1 cellular context compared by ENCODE assay signal in the genomic region with DNA sequence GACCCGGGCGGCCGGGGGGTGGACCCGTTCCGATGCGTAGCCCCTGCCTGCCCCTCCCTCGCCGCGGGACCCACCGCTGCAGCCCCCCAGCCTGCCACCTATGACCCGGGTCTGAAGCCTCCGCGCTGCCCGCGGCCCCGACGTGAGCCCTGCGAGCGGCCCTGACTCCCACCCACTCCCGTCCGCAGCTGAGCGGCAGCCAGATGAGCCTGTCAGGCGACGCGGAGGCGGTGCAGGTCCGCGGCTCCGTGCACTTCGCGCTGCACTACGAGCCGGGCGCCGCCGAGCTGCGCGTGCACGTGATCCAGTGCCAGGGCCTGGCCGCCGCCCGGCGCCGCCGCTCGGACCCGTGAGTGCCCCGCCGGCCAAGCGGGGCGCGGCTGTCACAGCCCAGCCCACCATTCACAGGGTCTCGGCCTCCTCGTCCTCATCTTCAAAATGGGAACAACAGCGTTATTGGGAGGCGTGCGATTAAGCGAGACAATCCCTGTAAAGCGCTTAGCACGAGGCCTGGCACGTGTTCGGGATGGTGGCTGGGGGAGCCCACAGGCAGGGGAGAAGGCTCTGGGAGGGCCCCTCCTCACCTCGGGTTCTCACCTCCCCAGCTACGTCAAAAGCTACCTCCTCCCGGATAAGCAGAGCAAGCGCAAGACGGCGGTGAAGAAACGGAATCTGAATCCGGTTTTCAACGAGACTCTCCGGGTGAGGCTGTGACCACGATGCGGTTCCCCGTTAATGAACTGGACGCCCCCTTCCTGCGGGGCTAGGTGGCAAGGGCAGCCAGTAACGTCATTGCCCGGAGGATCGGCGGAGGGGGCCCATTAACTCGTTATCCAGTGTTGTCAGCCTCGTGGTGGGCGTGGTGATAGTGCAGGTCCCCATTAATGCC.
A peak's percentile ranks its signal among the peaks of the same experiment; 100 is the strongest.
TF ChIP-seq lines count a peak whose summit lies in the region.

No MANE protein-coding gene starts in this region.

TF ChIP-seq in IMR-90, 13 proteins besides CTCF, POLR2A, EP300 and RAD21:
- TF ChIP-seq SMC3 (IDR thresholded peaks at IDR 0.05; ENCODE audit: low read depth, low read length): no peak
- TF ChIP-seq, protein P1, sequence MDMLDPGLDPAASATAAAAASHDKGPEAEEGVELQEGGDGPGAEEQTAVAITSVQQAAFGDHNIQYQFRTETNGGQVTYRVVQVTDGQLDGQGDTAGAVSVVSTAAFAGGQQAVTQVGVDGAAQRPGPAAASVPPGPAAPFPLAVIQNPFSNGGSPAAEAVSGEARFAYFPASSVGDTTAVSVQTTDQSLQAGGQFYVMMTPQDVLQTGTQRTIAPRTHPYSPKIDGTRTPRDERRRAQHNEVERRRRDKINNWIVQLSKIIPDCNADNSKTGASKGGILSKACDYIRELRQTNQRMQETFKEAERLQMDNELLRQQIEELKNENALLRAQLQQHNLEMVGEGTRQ (IDR thresholded peaks at IDR 0.05; ENCODE audit: low read depth, low read length): peak; percentile 53
- peak; percentile 86 for TF ChIP-seq BHLHE40 (IDR thresholded peaks at IDR 0.05; ENCODE audit: low read depth, low read length)
